In the genomic region with DNA sequence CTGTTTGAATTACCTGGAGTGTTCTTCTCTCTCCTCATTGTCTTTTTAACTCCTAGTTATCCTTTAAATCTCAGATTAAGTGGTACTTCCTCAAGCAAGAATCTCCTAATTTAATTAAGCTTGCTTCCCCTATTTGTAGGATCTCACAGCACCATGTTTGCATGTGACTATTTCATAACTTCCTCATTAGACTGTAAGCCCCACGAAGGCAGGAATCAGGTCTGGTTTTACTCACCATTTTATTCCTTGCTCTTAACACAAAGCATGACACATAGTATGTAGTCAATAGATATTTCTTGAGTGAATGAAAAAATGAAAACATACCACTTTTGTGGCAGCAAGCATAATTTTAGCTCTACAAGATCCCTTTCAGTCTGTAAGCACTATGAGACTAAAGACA, we compare ENCODE assay signal across 15 cellular contexts. TPM values are rescaled to one million over a fixed set of nuclear protein-coding genes. Genes with fewer than 3 reads are reported as not detected.
DNase-seq lines count a peak whose midpoint lies in the region; ATAC-seq and TF ChIP-seq lines count a peak whose summit lies in the region.
"Had no signal": no experiment of that assay in that cellular context is flagged by ENCODE, and none has a peak within 500 bp of the region (broad histone marks: within the 10 kb centered on the region; RNA-seq: fewer than 3 reads in every experiment).

No MANE protein-coding gene starts in this region.

- intact Hi-C loops in naive thymus-derived CD4-positive, alpha-beta T cell (cut with micrococcal nuclease): loop anchor here (5.0 to 10.0 kb wide), 6 partner anchors 382 to 1963 kb away; partner anchors contain the start of genes AK3 (in 1 of the 2), CD274 (in 1 of the 2), DMAC1 (in 1 of the 2) and JAK2 (in 1 of the 2)

- peak; percentile 60 for DNase-seq in CD1c-positive myeloid dendritic cell (ENCODE audit: extremely low spot score)
- DNase-seq in GF-D8 (lab: John Stamatoyannopoulos, UW): peak; percentile 31
- DNase-seq in T-cell: no peak
- no peak for DNase-seq in naive thymus-derived CD4-positive, alpha-beta T cell
- no peak for DNase-seq in activated naive CD4-positive, alpha-beta T cell treated with anti-CD3 and anti-CD28 coated beads, Interleukin-2, amount 10 ng/mL, durations not matched to agents 7 days and 5 days
- no peak for DNase-seq in GM13977 (ENCODE audit: low spot score)
- DNase-seq: activated T-cell treated with anti-CD3 and anti-CD28 coated beads, Interleukin-2, amount 50 U/mL, for 48 hours; gastrocnemius medialis; NCI-H1436; right cardiac atrium had no signal

- peaks cover 0 to 5% (median 0%) of the 10 kb centered on the region in 3 experiments for H3K36me3 ChIP-seq in naive thymus-derived CD4-positive, alpha-beta T cell (ENCODE audit: control insufficient read depth in 2 of 3, insufficient read depth in 3 of 3, low read length in 3 of 3)
- H3K36me3 ChIP-seq: gastrocnemius medialis had no signal

- ATAC-seq in T-cell (replicated peaks in 1 of 4) (no peak), HG03108 (IDR thresholded peaks at IDR 0.05; ENCODE audit: unreplicated experiment) (no peak), HG02885 (IDR thresholded peaks at IDR 0.05; ENCODE audit: poor library complexity, unreplicated experiment) (no peak)
- no peak for ATAC-seq in naive thymus-derived CD4-positive, alpha-beta T cell
- ATAC-seq: gastrocnemius medialis, right cardiac atrium had no signal

- H3K36me3 Mint-ChIP-seq in T-cell: no peaks in the 10 kb centered on the region
- peaks cover 0 to 18% (median 0%) of the 10 kb centered on the region in 5 donors for H3K36me3 Mint-ChIP-seq in naive thymus-derived CD4-positive, alpha-beta T cell
- peaks cover 21% of the 10 kb centered on the region for H3K36me3 Mint-ChIP-seq in activated naive CD4-positive, alpha-beta T cell treated with anti-CD3 and anti-CD28 coated beads, Interleukin-2, amount 10 ng/mL, durations not matched to agents 7 days and 5 days

- peaks cover 39 to 53% (median 44%) of the 10 kb centered on the region in 3 donors for H3K4me1 Mint-ChIP-seq in T-cell
- H3K4me1 Mint-ChIP-seq in naive thymus-derived CD4-positive, alpha-beta T cell: peaks cover 24 to 62% (median 50%) of the 10 kb centered on the region in 7 donors
- peaks cover 45% of the 10 kb centered on the region for H3K4me1 Mint-ChIP-seq in activated naive CD4-positive, alpha-beta T cell treated with anti-CD3 and anti-CD28 coated beads, Interleukin-2, amount 10 ng/mL, durations not matched to agents 7 days and 5 days

- H3K4me3 Mint-ChIP-seq in T-cell: peak overlapping the region in 2 of 3 donors; percentile 28 to 93
- peak overlapping the region; percentile 1 to 98 (median 64) for H3K4me3 Mint-ChIP-seq in naive thymus-derived CD4-positive, alpha-beta T cell
- no peak overlapping the region for H3K4me3 Mint-ChIP-seq in activated naive CD4-positive, alpha-beta T cell treated with anti-CD3 and anti-CD28 coated beads, Interleukin-2, amount 10 ng/mL, durations not matched to agents 7 days and 5 days

- H3K9me3 ChIP-seq in naive thymus-derived CD4-positive, alpha-beta T cell (ENCODE audit: control insufficient read depth in 2 of 3, low read length in 3 of 3): no peaks in the 10 kb centered on the region
- H3K9me3 ChIP-seq: gastrocnemius medialis, suprapubic skin had no signal

- H3K4me1 ChIP-seq in naive thymus-derived CD4-positive, alpha-beta T cell (ENCODE audit: control insufficient read depth in 2 of 2, insufficient read depth in 2 of 2, low read length in 2 of 2): peaks cover 25 to 28% of the 10 kb centered on the region in 2 donors

- no peaks in the 10 kb centered on the region for H3K27me3 Mint-ChIP-seq in T-cell
- H3K27me3 Mint-ChIP-seq in naive thymus-derived CD4-positive, alpha-beta T cell: no peaks in the 10 kb centered on the region
- H3K27me3 Mint-ChIP-seq in activated naive CD4-positive, alpha-beta T cell treated with anti-CD3 and anti-CD28 coated beads, Interleukin-2, amount 10 ng/mL, durations not matched to agents 7 days and 5 days: peaks cover 9% of the 10 kb centered on the region

- in situ Hi-C loops in GM13977 (cut with MboI; ENCODE audit: low pct_unique_long_range_greater_than_20kb, low sequenced_read_pairs, unreplicated experiment): no loop called here

- CTCF ChIA-PET in T-cell (lab: Charles Lee): interaction anchor here in 1 of 2 donors (0.5 to 4.8 kb wide), 4 partner anchors 7 to 809 kb away, joined by 4 to 30 read pairs (median 4); no protein-coding TSS in a partner anchor
- CTCF ChIA-PET in naive thymus-derived CD4-positive, alpha-beta T cell (lab: Charles Lee): interaction anchor here (0.5 to 3.6 kb wide), 3 partner anchors 9 to 1051 kb away, joined by 3 to 45 read pairs (median 3); no protein-coding TSS in a partner anchor
- CTCF ChIA-PET in activated naive CD4-positive, alpha-beta T cell treated with anti-CD3 and anti-CD28 coated beads, Interleukin-2, amount 10 ng/mL, durations not matched to agents 7 days and 5 days (lab: Charles Lee): interaction anchor here (1.1 to 2.8 kb wide), 3 partner anchors 18 to 234 kb away, joined by 3 to 10 read pairs (median 5); no protein-coding TSS in a partner anchor

- H3K9me3 Mint-ChIP-seq in T-cell: no peaks in the 10 kb centered on the region
- H3K9me3 Mint-ChIP-seq in naive thymus-derived CD4-positive, alpha-beta T cell: no peaks in the 10 kb centered on the region
- H3K9me3 Mint-ChIP-seq in activated naive CD4-positive, alpha-beta T cell treated with anti-CD3 and anti-CD28 coated beads, Interleukin-2, amount 10 ng/mL, durations not matched to agents 7 days and 5 days: no peaks in the 10 kb centered on the region

- H3K27me3 ChIP-seq in naive thymus-derived CD4-positive, alpha-beta T cell (ENCODE audit: control insufficient read depth in 2 of 2, insufficient read depth in 2 of 2, low read length in 2 of 2): no peaks in the 10 kb centered on the region
- H3K27me3 ChIP-seq: gastrocnemius medialis, suprapubic skin had no signal

- H3K27ac ChIP-seq in naive thymus-derived CD4-positive, alpha-beta T cell (ENCODE audit: low read depth, low read length): no peak overlapping the region
- H3K27ac ChIP-seq: SK-N-MC, suprapubic skin had no signal

- no peak overlapping the region for H3K4me3 ChIP-seq in naive thymus-derived CD4-positive, alpha-beta T cell (ENCODE audit: low read length)
- H3K4me3 ChIP-seq: SK-N-MC, suprapubic skin had no signal

- POLR2A ChIA-PET in T-cell (lab: Charles Lee): no interaction called here
- POLR2A ChIA-PET in naive thymus-derived CD4-positive, alpha-beta T cell (lab: Charles Lee): interaction anchor here (0.7 to 4.6 kb wide), 6 partner anchors 7 to 1170 kb away, joined by 3 to 38 read pairs (median 6); partner anchors contain the start of gene RANBP6

- no peak for TF ChIP-seq CTCF in GM13977 (IDR thresholded peaks at IDR 0.05; ENCODE audit: extremely low read depth, insufficient read depth, missing control alignments)

- peak overlapping the region; percentile 2 to 8 for H3K27ac Mint-ChIP-seq in T-cell
- H3K27ac Mint-ChIP-seq in naive thymus-derived CD4-positive, alpha-beta T cell: peak overlapping the region in 8 of 9 donors; percentile 9 to 96 (median 80)
- no peak overlapping the region for H3K27ac Mint-ChIP-seq in activated naive CD4-positive, alpha-beta T cell treated with anti-CD3 and anti-CD28 coated beads, Interleukin-2, amount 10 ng/mL, durations not matched to agents 7 days and 5 days

RNA-seq across cellular contexts. Expression of gene ERMP1, which starts 1.3 kb away (rescaled TPM):
- 10 to 100 TPM; 12.1 to 23.5 (median 17.7) TPM for total RNA-seq in T-cell
- 10 to 100 TPM in 4 of 5 experiments, 1 to 10 TPM in 1; 9.5 to 37.1 (median 20.0) TPM for total RNA-seq in naive thymus-derived CD4-positive, alpha-beta T cell
- 1 to 10 TPM; 7.3 to 9.7 TPM for polyA plus RNA-seq in naive thymus-derived CD4-positive, alpha-beta T cell

RNA-seq across cellular contexts. Expression of gene MLANA, which starts 56.5 kb away (rescaled TPM):
- total RNA-seq in T-cell: not detected
- not detected for total RNA-seq in naive thymus-derived CD4-positive, alpha-beta T cell
- under 1 TPM; 0.38 to 0.97 TPM for polyA plus RNA-seq in naive thymus-derived CD4-positive, alpha-beta T cell
- total RNA-seq: gastrocnemius medialis, right cardiac atrium had no signal
- polyA plus RNA-seq: IgD-negative memory B cell, right cardiac atrium had no signal

Comparison
In these comparisons a context has a peak if more than half of its experiments do, and no peak if none do; other contexts are left out.
1. DNase-seq: peak in CD1c-positive myeloid dendritic cell (single experiment) and GF-D8 (single experiment); none in T-cell (0 of 34), naive thymus-derived CD4-positive, alpha-beta T cell (0 of 9), activated naive CD4-positive, alpha-beta T cell treated with anti-CD3 and anti-CD28 coated beads, Interleukin-2, amount 10 ng/mL, durations not matched to agents 7 days and 5 days (single experiment) and GM13977 (single experiment).